ENCODE assay signal across 8 cellular contexts in the genomic region with DNA sequence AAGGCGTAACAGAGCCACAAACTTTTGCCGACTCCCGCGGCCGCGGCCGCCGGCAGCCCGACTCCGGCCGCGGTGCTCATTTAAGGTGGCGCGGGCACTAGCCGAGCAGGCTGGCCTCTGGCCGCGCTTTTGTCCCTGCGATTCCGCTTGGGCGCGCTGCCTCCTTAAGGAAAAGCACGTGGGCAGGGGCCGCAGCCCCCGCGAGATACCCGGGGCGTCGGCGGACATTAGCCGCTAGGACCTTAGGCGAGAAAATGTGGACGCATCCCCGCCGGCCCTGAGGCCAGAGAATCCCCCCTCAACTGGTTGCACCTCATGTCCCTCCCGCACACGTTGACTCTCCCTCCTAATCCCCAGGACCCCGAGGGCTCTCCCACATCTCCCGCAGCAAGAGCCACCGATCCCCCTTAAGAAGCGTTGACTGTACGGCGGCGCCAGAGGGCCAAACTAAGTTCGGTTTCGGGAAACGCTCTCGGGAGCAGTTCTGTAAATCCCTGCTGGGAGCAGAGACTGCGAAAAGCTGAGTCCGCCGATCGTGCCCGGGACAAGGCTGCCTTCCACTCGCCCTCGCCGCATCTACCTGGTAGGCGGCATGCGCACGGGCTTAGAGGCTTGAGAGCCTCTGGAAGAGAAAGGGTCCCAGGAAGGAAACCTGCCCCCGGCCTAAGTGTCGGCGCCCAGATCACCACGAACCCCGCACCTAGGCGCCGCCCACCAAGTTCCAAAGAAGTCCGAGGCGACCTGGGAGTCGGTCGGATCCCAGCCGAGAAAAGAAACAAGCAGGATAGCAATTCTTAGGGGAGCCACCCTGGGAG. TPM values are rescaled to one million over a fixed set of nuclear protein-coding genes. Genes with fewer than 3 reads are reported as not detected.
DNase-seq lines count a peak whose midpoint lies in the region; ATAC-seq and TF ChIP-seq lines count a peak whose summit lies in the region.

No MANE protein-coding gene starts in this region.

- WGBS in upper lobe of left lung, 2 donors = 0 to 1% methylated on average over 4 to 23 of the region's 70 CpGs

- no peaks in the 10 kb centered on the region for H3K27me3 ChIP-seq in MG63
- no peaks in the 10 kb centered on the region for H3K27me3 ChIP-seq in SJSA1 (replicated peaks)
- peaks cover 7 to 72% (median 55%) of the 10 kb centered on the region in 4 donors for H3K27me3 ChIP-seq in upper lobe of left lung

- H3K4me3 Mint-ChIP-seq in activated naive CD8-positive, alpha-beta T cell treated with anti-CD3 and anti-CD28 coated beads, Interleukin-2, amount 50 U/mL, for 24 hours = peak overlapping the region; percentile 88
- peak overlapping the region; percentile 97 for H3K4me3 Mint-ChIP-seq in glutamatergic neuron (ENCODE audit: unreplicated experiment)

- H3K27ac ChIP-seq in SJSA1 = peak overlapping the region; percentile 84
- peak overlapping the region; percentile 47 to 75 (median 70) for H3K27ac ChIP-seq in upper lobe of left lung

- peaks cover 36% of the 10 kb centered on the region for H3K4me1 Mint-ChIP-seq in activated naive CD8-positive, alpha-beta T cell treated with anti-CD3 and anti-CD28 coated beads, Interleukin-2, amount 50 U/mL, for 24 hours
- H3K4me1 Mint-ChIP-seq in glutamatergic neuron (ENCODE audit: low read depth, unreplicated experiment) = peaks cover 10% of the 10 kb centered on the region

- no peak for TF ChIP-seq EP300 in upper lobe of left lung (IDR thresholded peaks at IDR 0.05)

- H3K36me3 Mint-ChIP-seq in activated naive CD8-positive, alpha-beta T cell treated with anti-CD3 and anti-CD28 coated beads, Interleukin-2, amount 50 U/mL, for 24 hours (ENCODE audit: low read depth) = peaks cover 2% of the 10 kb centered on the region
- H3K36me3 Mint-ChIP-seq in glutamatergic neuron (ENCODE audit: unreplicated experiment) = no peaks in the 10 kb centered on the region

- H3K9me3 Mint-ChIP-seq in activated naive CD8-positive, alpha-beta T cell treated with anti-CD3 and anti-CD28 coated beads, Interleukin-2, amount 50 U/mL, for 24 hours = no peaks in the 10 kb centered on the region
- H3K9me3 Mint-ChIP-seq in glutamatergic neuron (ENCODE audit: unreplicated experiment) = peaks cover 9% of the 10 kb centered on the region

- H3K36me3 ChIP-seq in MG63 (peaks cover 1% of the 10 kb centered on the region; the same call in 1 of the 2 replicates), SJSA1 (peaks cover 12% of the 10 kb centered on the region), upper lobe of left lung (no peaks in the 10 kb centered on the region)

- peak overlapping the region; percentile 78 for H3K27ac Mint-ChIP-seq in activated naive CD8-positive, alpha-beta T cell treated with anti-CD3 and anti-CD28 coated beads, Interleukin-2, amount 50 U/mL, for 24 hours
- peak overlapping the region; percentile 93 for H3K27ac Mint-ChIP-seq in glutamatergic neuron (ENCODE audit: unreplicated experiment)

- H3K9me3 ChIP-seq in MG63 (no peaks in the 10 kb centered on the region), SJSA1 (replicated peaks) (no peaks in the 10 kb centered on the region), upper lobe of left lung (peaks cover 0 to 9% (median 0%) of the 10 kb centered on the region in 4 donors)

- H3K27me3 Mint-ChIP-seq in activated naive CD8-positive, alpha-beta T cell treated with anti-CD3 and anti-CD28 coated beads, Interleukin-2, amount 50 U/mL, for 24 hours = peaks cover 56% of the 10 kb centered on the region
- peaks cover 27% of the 10 kb centered on the region for H3K27me3 Mint-ChIP-seq in glutamatergic neuron (ENCODE audit: unreplicated experiment)

- in situ Hi-C loops in Caki2 (cut with HindIII; ENCODE audit: low pct_unique_long_range_greater_than_20kb, low sequenced_read_pairs) = no loop called here

- H3K4me1 ChIP-seq in SJSA1 (replicated peaks) = peaks cover 18% of the 10 kb centered on the region
- H3K4me1 ChIP-seq in upper lobe of left lung = peaks cover 59 to 71% (median 64%) of the 10 kb centered on the region in 4 donors

- TF ChIP-seq POLR2A in upper lobe of left lung (IDR thresholded peaks at IDR 0.05) = peak in 1 of 4 donors; percentile 15

- H3K4me3 ChIP-seq in MG63 = peak overlapping the region; percentile 90
- H3K4me3 ChIP-seq in SJSA1 = peak overlapping the region; percentile 80
- H3K4me3 ChIP-seq in upper lobe of left lung = peak overlapping the region; percentile 67 to 99 (median 94)

- peak; percentile 96 for DNase-seq in Caki2 (ENCODE audit: low read depth)
- peak; percentile 91 for DNase-seq in MG63
- peak; percentile 91 to 98 for DNase-seq in SJSA1 (ENCODE audit: low read depth in 1 of 2, low spot score in 2 of 2)
- DNase-seq in activated naive CD8-positive, alpha-beta T cell treated with anti-CD3 and anti-CD28 coated beads, Interleukin-2, amount 50 U/mL, for 24 hours = peak; percentile 75
- peak; percentile 95 for DNase-seq in glutamatergic neuron
- peak; percentile 77 for DNase-seq in non-pigmented ciliary epithelial cell (ENCODE audit: low read depth)
- peak; percentile 71 to 75 for DNase-seq in upper lobe of left lung

- ATAC-seq in GM21619 (IDR thresholded peaks at IDR 0.05; ENCODE audit: unreplicated experiment) (peak; percentile 40), upper lobe of left lung (ENCODE audit: low FRiP score in 2 of 2) (peak; percentile 86 to 88)
- ATAC-seq in activated naive CD8-positive, alpha-beta T cell treated with anti-CD3 and anti-CD28 coated beads, Interleukin-2, amount 50 U/mL, for 24 hours = no peak

- TF ChIP-seq CTCF in glutamatergic neuron (IDR thresholded peaks at IDR 0.05; ENCODE audit: partially characterized antibody, unreplicated experiment) (no peak), upper lobe of left lung (IDR thresholded peaks at IDR 0.05) (peak in 2 of 6 experiments; percentile 19 to 31)

RNA-seq across cellular contexts. Expression of gene SATB2, which starts 1.8 kb away (rescaled TPM):
- total RNA-seq in Caki2 (2014; rRNA removed; shearing (Covaris generic); ENCODE audit: low replicate concordance) = 1.6 and 5.4 TPM in 2 replicates
- total RNA-seq in MG63 (2014; rRNA removed; shearing (Covaris generic); ENCODE audit: low replicate concordance) = 3.4 and 5.1 TPM in 2 replicates
- total RNA-seq in SJSA1 (2014; rRNA removed; shearing (Covaris generic)) = 4.9 and 11.0 TPM in 2 replicates
- total RNA-seq in glutamatergic neuron (ENCODE audit: unreplicated experiment) = 20.8 TPM
- total RNA-seq in upper lobe of left lung = 1 to 10 TPM; 1.7 to 9.4 (median 3.1) TPM
